9 cellular contexts compared by ENCODE assay signal in genomic region chr17:44004761-44005526, GRCh38. TPM values are rescaled to one million over a fixed set of nuclear protein-coding genes. Genes with fewer than 3 reads are reported as not detected.
A peak's percentile ranks its signal among the peaks of the same experiment; 100 is the strongest.
DNase-seq lines count a peak whose midpoint lies in the region; ATAC-seq and TF ChIP-seq lines count a peak whose summit lies in the region.
"Had no signal": no experiment of that assay in that cellular context is flagged by ENCODE, and none has a peak within 500 bp of the region (broad histone marks: within the 10 kb centered on the region; RNA-seq: fewer than 3 reads in every experiment).

No MANE protein-coding gene starts in this region.

- ATAC-seq in HG02981 (IDR thresholded peaks at IDR 0.05; ENCODE audit: unreplicated experiment) = no peak

- H4K20me1 ChIP-seq in OCI-LY7 (ENCODE audit: insufficient read depth, low read length) = no peaks in the 10 kb centered on the region

- no peak for TF ChIP-seq RAD21 in liver (IDR thresholded peaks at IDR 0.05)

- H3K27ac ChIP-seq in brain microvascular endothelial cell (no peak overlapping the region), liver (ENCODE audit: low read depth in 1 of 2, low read length in 2 of 2) (peak overlapping the region; percentile 94 to 98), testis (no peak overlapping the region), OCI-LY7 (ENCODE audit: low read depth, low read length, poor library complexity, severe bottlenecking) (no peak overlapping the region)

- H3K9me2 ChIP-seq in OCI-LY7 (ENCODE audit: insufficient read depth, low read length) = no peaks in the 10 kb centered on the region

- intact Hi-C loops in testis (cut with DNase I; ENCODE audit: low total_unique reads) (no loop called here), OCI-LY7 (cut with micrococcal nuclease; ENCODE audit: unreplicated experiment) (no loop called here)

- H3K9me3 ChIP-seq in liver (ENCODE audit: control insufficient read depth in 4 of 4, low read length in 3 of 4) (no peaks in the 10 kb centered on the region), testis (no peaks in the 10 kb centered on the region), OCI-LY7 (ENCODE audit: low read length) (no peaks in the 10 kb centered on the region)

- in situ Hi-C loops in brain microvascular endothelial cell (cut with HindIII; ENCODE audit: low pct_ligation_motif_present, low sequenced_read_pairs) = no loop called here

- H3K27me3 ChIP-seq in brain microvascular endothelial cell (replicated peaks) (no peaks in the 10 kb centered on the region), liver (ENCODE audit: control insufficient read depth in 4 of 4, insufficient read depth in 4 of 4, low read length in 3 of 4) (no peaks in the 10 kb centered on the region), testis (no peaks in the 10 kb centered on the region)

- 2% methylated on average over 71 of the region's 71 CpGs for WGBS in liver
- WGBS in testis, 2 donors = 0 to 4% methylated on average over 1 to 33 of the region's 71 CpGs

- BruUV-seq in OCI-LY7 (replicated peaks; lab: Mats Ljungman, UMichigan) = no TSS peak

- H3K79me2 ChIP-seq in OCI-LY7 (ENCODE audit: insufficient read depth, low read depth, low read length) = no peaks in the 10 kb centered on the region

- POLR2A ChIA-PET in OCI-LY7 (lab: Charles Lee) = no interaction called here

- no peak overlapping the region for H2AFZ ChIP-seq in OCI-LY7 (ENCODE audit: low read length)

- H3K4me3 ChIP-seq in brain microvascular endothelial cell (ENCODE audit: low read depth, low read length) = peak overlapping the region; percentile 65
- H3K4me3 ChIP-seq in liver (ENCODE audit: low read depth in 1 of 3, low read length in 3 of 3) = peak overlapping the region; percentile 78 to 90 (median 81)
- H3K4me3 ChIP-seq in testis = peak overlapping the region; percentile 4 to 68
- no peak overlapping the region for H3K4me3 ChIP-seq in OCI-LY7 (ENCODE audit: low read depth, low read length, poor library complexity, severe bottlenecking)

- CTCF ChIA-PET in OCI-LY7 (lab: Charles Lee; ENCODE audit: unreplicated experiment) = no interaction called here

- TF ChIP-seq CTCF in brain microvascular endothelial cell (IDR thresholded peaks at IDR 0.05; ENCODE audit: low read depth, low read length, missing control alignments) (no peak), liver (IDR thresholded peaks at IDR 0.05; ENCODE audit: low read depth, low read length, missing input control) (no peak), testis (IDR thresholded peaks at IDR 0.05) (no peak), OCI-LY7 (conservative IDR thresholded peaks at IDR 0.05; ENCODE audit: low read length) (no peak)

- peak overlapping the region in 1 of 2 donors; percentile 68 for H3K9ac ChIP-seq in liver (ENCODE audit: low read depth in 1 of 2, low read length in 2 of 2)

- no peak for TF ChIP-seq POLR2A in testis (IDR thresholded peaks at IDR 0.05)

- H3K36me3 ChIP-seq in brain microvascular endothelial cell (replicated peaks) = no peaks in the 10 kb centered on the region
- H3K36me3 ChIP-seq in liver (ENCODE audit: control insufficient read depth in 4 of 4, insufficient read depth in 3 of 4, low read depth in 1 of 4, low read length in 3 of 4) = peaks cover 4 to 17% (median 13%) of the 10 kb centered on the region in 4 donors
- no peaks in the 10 kb centered on the region for H3K36me3 ChIP-seq in testis (ENCODE audit: low read depth, missing control alignments)
- H3K36me3 ChIP-seq in OCI-LY7 (ENCODE audit: insufficient read depth, low read length) = no peaks in the 10 kb centered on the region

- peak; percentile 12 to 20 for DNase-seq in activated CD4-positive, alpha-beta T cell treated with anti-CD3 and anti-CD28 coated beads for 4 hours
- no peak for DNase-seq in activated CD4-positive, alpha-beta T cell treated with anti-CD3 and anti-CD28 coated beads, Interleukin-2, amount 50 U/mL, for 1 hour
- no peak for DNase-seq in brain microvascular endothelial cell
- DNase-seq in testis = no peak
- no peak for DNase-seq in OCI-LY7 (ENCODE audit: low spot score)
- no peak for DNase-seq in superior temporal gyrus (ENCODE audit: extremely low spot score)

- H3K4me2 ChIP-seq in OCI-LY7 (ENCODE audit: low read length) = no peak overlapping the region

- H3K4me1 ChIP-seq in liver (ENCODE audit: control insufficient read depth in 4 of 4, insufficient read depth in 4 of 4, low read length in 3 of 4) (peaks cover 22 to 86% (median 58%) of the 10 kb centered on the region in 4 donors), testis (peaks cover 31% of the 10 kb centered on the region), OCI-LY7 (ENCODE audit: insufficient read depth, low read length, poor library complexity, severe bottlenecking) (peaks cover 23% of the 10 kb centered on the region)

TF ChIP-seq in liver, 16 proteins besides CTCF, POLR2A, EP300 and RAD21:
- TF ChIP-seq HNF4G (IDR thresholded peaks at IDR 0.05) (peak; percentile 57), NR2F2 (IDR thresholded peaks at IDR 0.05) (no peak), SP1 (IDR thresholded peaks at IDR 0.05) (peak; percentile 63), ZBTB33 (IDR thresholded peaks at IDR 0.05) (no peak), FOXA2 (IDR thresholded peaks at IDR 0.05) (no peak), RXRA (IDR thresholded peaks at IDR 0.05) (peak; percentile 51 to 63), YY1 (IDR thresholded peaks at IDR 0.05) (peak; percentile 10), HNF4A (conservative IDR thresholded peaks at IDR 0.05) (peak; percentile 87 to 92)

RNA-seq across cellular contexts. Expression of gene NAGS, which starts 0.5 kb away (rescaled TPM):
- total RNA-seq in liver (10 to 100 TPM; 21.5 to 29.4 TPM), testis (1 to 10 TPM; 2.5 to 3.1 TPM), OCI-LY7 (2022) (0.61 and 1.5 TPM in 2 replicates)
- polyA plus RNA-seq in liver (10 to 100 TPM; 27.1 to 29.8 TPM), testis (ENCODE audit: insufficient read depth, low read depth, low replicate concordance) (6.5 TPM)
- total RNA-seq in OCI-LY7 (2014; rRNA removed; shearing (Covaris generic)) = 0.32 and 0.54 TPM in 2 replicates

RNA-seq across cellular contexts. Expression of gene TMEM101, which starts 9.8 kb away (rescaled TPM):
- total RNA-seq in liver (10 to 100 TPM; 24.4 to 25.7 TPM), testis (10 to 100 TPM; 38.4 to 63.3 TPM), OCI-LY7 (2022) (22.5 and 26.5 TPM in 2 replicates)
- polyA plus RNA-seq in liver (10 to 100 TPM; 12.0 to 18.4 TPM), testis (ENCODE audit: insufficient read depth, low read depth, low replicate concordance) (51.1 TPM)
- total RNA-seq in OCI-LY7 (2014; rRNA removed; shearing (Covaris generic)) = 27.2 and 41.9 TPM in 2 replicates

RNA-seq across cellular contexts. Expression of gene PYY, which starts 51.2 kb away (rescaled TPM):
- total RNA-seq in liver (not detected), testis (under 1 TPM in 1 of 2 donors, not detected in 1; 0.37 TPM), OCI-LY7 (2022) (not detected in 2 replicates)
- polyA plus RNA-seq in liver (under 1 TPM in 1 of 2 donors, not detected in 1; 0.05 TPM), testis (ENCODE audit: insufficient read depth, low read depth, low replicate concordance) (1.5 TPM)
- not detected in 2 replicates for total RNA-seq in OCI-LY7 (2014; rRNA removed; shearing (Covaris generic))
- total RNA-seq: M059J had no signal

Comparison
In these comparisons a context has a peak if more than half of its experiments do, and no peak if none do; other contexts are left out.
1. DNase-seq: peak in activated CD4-positive, alpha-beta T cell treated with anti-CD3 and anti-CD28 coated beads for 4 hours (2 of 2); none in activated CD4-positive, alpha-beta T cell treated with anti-CD3 and anti-CD28 coated beads, Interleukin-2, amount 50 U/mL, for 1 hour (single experiment), brain microvascular endothelial cell (single experiment), testis (single experiment), OCI-LY7 (single experiment) and superior temporal gyrus (single experiment).
2. H3K27ac ChIP-seq: peak in liver (2 of 2); none in brain microvascular endothelial cell (single experiment), testis (0 of 2) and OCI-LY7 (single experiment).
3. RNA of gene NAGS, which starts 0.5 kb away (total RNA-seq): 21.5 to 29.4 TPM in liver; 2.5 to 3.1 TPM in testis and 0.32 to 1.5 TPM in OCI-LY7; every median in the first group is over 4 times any median in the second.